ENCODE assay signal across 8 cellular contexts in the genomic region with DNA sequence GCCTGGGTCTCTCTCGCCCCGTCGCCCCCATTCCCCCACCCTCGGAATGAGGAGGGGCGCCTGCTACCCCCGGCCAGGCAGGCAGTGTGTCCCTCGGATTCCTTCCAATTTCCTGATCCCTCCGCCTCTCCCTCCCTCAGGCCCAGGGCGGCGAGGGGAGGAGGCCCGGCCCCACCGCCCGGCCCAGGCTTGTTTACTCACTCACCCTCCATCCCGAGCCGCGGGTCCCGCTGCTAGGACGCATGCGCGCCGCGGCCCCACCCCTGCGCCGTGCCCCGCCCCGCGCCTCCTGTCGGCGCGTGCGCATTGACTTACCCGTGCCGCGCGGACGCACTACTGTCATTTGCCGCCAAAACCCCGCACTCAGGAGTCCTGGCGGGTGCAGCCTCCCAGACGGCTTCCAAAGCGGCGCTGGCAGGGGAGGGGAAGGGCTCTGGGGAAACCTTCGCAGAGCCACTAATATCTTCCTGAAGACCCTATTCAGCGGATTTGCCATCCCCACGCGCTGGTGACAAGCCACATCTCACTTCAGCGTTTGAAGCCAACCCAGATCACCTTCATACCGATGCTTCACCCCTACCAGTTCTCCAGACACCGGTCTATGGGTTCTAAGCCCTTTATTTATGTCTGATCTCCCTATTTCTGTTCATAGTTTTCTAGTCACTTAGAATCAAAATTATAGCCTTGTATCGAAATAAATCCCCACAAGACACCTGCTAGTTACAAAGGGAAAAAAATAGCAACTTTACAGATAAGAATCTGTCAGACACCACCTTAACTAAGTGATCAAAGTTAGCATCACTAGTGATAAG. TPM values are rescaled to one million over a fixed set of nuclear protein-coding genes. Genes with fewer than 3 reads are reported as not detected.
DNase-seq lines count a peak whose midpoint lies in the region; ATAC-seq lines count a peak whose summit lies in the region.

EZH1 (minus strand) TSS at position 235 of the 812 bp plus-strand sequence. CDS start 16,099 bp downstream, outside the sequence.

- ATAC-seq in GM18870 (IDR thresholded peaks at IDR 0.05; ENCODE audit: unreplicated experiment) = peak; percentile 69
- peak; percentile 81 for ATAC-seq in HG03159 (IDR thresholded peaks at IDR 0.05; ENCODE audit: unreplicated experiment)

- peak within 1 kb of the TSS; percentile 83 for H3K4me3 ChIP-seq in ACC112 (ENCODE audit: low read depth, low read length)

- no peaks in the 10 kb centered on the region for H3K9me3 Mint-ChIP-seq in immature natural killer cell

- no peaks in the 10 kb centered on the region for H3K36me3 Mint-ChIP-seq in immature natural killer cell

- H2AFZ ChIP-seq in ACC112 (ENCODE audit: low read length, unreplicated experiment) = peak within 1 kb of the TSS; percentile 89

- H3K4me1 Mint-ChIP-seq in immature natural killer cell = peaks cover 21 to 23% of the 10 kb centered on the region in 2 donors

- peaks cover 10% of the 10 kb centered on the region for H3K4me1 ChIP-seq in ACC112 (ENCODE audit: control insufficient read depth, insufficient read depth, low read length, unreplicated experiment)

- H3K27ac ChIP-seq in ACC112 (ENCODE audit: low read depth, low read length) (peak within 1 kb of the TSS; percentile 66), caudate nucleus (ENCODE audit: low read depth, low read length) (peak within 1 kb of the TSS; percentile 97)

- H3K27me3 ChIP-seq in ACC112 (ENCODE audit: insufficient read depth, low read length) = no peaks in the 10 kb centered on the region

- H3K79me2 ChIP-seq in ACC112 (ENCODE audit: control insufficient read depth, insufficient read depth, low read length, unreplicated experiment) = peaks cover 11% of the 10 kb centered on the region

- DNase-seq in NCI-H345 treated with DMSO at 0.1 percent for 48 hours (lab: John Stamatoyannopoulos, UW; ENCODE audit: unreplicated experiment) = peak; percentile 89
- peak; percentile 82 to 86 (median 82) for DNase-seq in activated CD4-positive, CD25-positive, alpha-beta regulatory T cell (lab: John Stamatoyannopoulos, UW)
- DNase-seq in caudate nucleus (lab: John Stamatoyannopoulos, UW) = peak in 60 of 61 donors; percentile 27 to 94 (median 84)
- DNase-seq in immature natural killer cell = peak; percentile 92 to 94 (median 93)
- peak; percentile 51 for DNase-seq in smooth muscle cell of the brain vasculature (ENCODE audit: low read depth, low spot score)

- peak within 1 kb of the TSS; percentile 91 to 98 (median 94) for H3K4me3 Mint-ChIP-seq in immature natural killer cell

- peaks cover 3 to 14% (median 4%) of the 10 kb centered on the region in 3 donors for H3K27me3 Mint-ChIP-seq in immature natural killer cell (ENCODE audit: low read depth in 3 of 3)

- no peaks in the 10 kb centered on the region for H3K36me3 ChIP-seq in ACC112 (ENCODE audit: insufficient read depth, low read length)

- H3K27ac Mint-ChIP-seq in immature natural killer cell = peak within 1 kb of the TSS; percentile 75 to 97 (median 90)

RNA-seq across cellular contexts. Expression of gene EZH1, which starts in this region (rescaled TPM):
- 10 to 100 TPM in 2 of 3 donors, 1 to 10 TPM in 1; 9.8 to 32.3 (median 19.5) TPM for polyA plus RNA-seq in immature natural killer cell

Comparison
In these comparisons a context has a peak if more than half of its experiments do, and no peak if none do; other contexts are left out.
1. Peak in every context shown above with its lines: DNase-seq, ATAC-seq, H3K4me3 ChIP-seq and H3K27ac ChIP-seq.